Comparison of ENCODE assay signal across 1 cellular context in the genomic region with DNA sequence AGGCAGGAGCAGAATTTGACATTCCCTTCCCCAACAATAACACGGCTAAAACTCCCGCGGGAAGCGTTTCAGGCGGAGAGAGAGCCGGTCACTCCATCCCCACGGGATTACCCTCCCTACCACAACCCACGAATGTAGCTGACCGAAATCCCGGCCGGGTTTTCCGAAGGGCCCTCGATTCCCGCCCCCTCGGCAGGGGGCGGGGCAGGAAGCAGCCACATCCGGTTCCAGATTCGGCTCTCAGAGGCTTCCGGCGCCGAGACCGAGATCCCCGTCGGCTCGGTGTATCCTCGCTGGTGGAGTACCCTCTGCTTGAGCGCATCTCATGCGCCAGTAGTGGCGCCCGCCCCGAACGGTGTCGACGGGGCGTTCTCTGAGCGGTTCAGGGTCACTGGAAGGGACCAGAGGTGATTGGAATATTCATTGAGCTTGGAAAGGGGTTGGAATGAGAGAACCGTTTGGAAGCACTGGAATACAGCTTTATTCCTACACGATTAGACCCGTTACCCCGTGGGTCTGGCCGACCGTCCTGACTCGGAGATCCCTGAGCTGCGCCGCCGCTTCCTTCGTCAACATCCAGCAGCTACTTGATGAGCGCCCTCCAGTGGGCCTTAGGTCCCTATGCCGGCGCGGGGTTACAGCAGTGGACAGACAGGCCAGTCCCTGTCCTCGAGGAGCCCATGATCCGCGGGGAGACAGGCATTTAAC.
TF ChIP-seq lines count a peak whose summit lies in the region.

No MANE protein-coding gene starts in this region.

TF ChIP-seq in K562, 482 proteins besides CTCF, POLR2A, EP300 and RAD21 (continued from another document and continues in another):
- TF ChIP-seq, protein P1, sequence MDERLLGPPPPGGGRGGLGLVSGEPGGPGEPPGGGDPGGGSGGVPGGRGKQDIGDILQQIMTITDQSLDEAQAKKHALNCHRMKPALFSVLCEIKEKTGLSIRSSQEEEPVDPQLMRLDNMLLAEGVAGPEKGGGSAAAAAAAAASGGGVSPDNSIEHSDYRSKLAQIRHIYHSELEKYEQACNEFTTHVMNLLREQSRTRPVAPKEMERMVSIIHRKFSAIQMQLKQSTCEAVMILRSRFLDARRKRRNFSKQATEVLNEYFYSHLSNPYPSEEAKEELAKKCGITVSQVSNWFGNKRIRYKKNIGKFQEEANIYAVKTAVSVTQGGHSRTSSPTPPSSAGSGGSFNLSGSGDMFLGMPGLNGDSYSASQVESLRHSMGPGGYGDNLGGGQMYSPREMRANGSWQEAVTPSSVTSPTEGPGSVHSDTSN (CRISPR knock-in tag; IDR thresholded peaks at IDR 0.05; ENCODE audit: low read depth), result no peak
- TF ChIP-seq, protein P1 (tag; conservative IDR thresholded peaks at IDR 0.05; ENCODE audit: low read depth), result 0 out of 2 replicates have a peak, but pooled peaks have one; percentile 27
- TF ChIP-seq SMARCC2 (IDR thresholded peaks at IDR 0.05; ENCODE audit: low read depth), result peak; percentile 16; the same call in 1 of the 2 replicates
- TF ChIP-seq MYNN (IDR thresholded peaks at IDR 0.05), result peak; percentile 51; the same call in 1 of the 2 replicates
- no peak for TF ChIP-seq MYNN (CRISPR knock-in tag; IDR thresholded peaks at IDR 0.05)
- no peak for TF ChIP-seq U2AF1 (optimal IDR thresholded peaks at IDR 0.05; ENCODE audit: low read depth, low read length)
- peak; percentile 82 to 86 for TF ChIP-seq NRF1 (conservative IDR thresholded peaks at IDR 0.05 in 1 of 2, IDR thresholded peaks at IDR 0.05 in 1 of 2)
- TF ChIP-seq HMG20B (CRISPR knock-in tag; IDR thresholded peaks at IDR 0.05), result peak; percentile 88
- TF ChIP-seq, protein P2, sequence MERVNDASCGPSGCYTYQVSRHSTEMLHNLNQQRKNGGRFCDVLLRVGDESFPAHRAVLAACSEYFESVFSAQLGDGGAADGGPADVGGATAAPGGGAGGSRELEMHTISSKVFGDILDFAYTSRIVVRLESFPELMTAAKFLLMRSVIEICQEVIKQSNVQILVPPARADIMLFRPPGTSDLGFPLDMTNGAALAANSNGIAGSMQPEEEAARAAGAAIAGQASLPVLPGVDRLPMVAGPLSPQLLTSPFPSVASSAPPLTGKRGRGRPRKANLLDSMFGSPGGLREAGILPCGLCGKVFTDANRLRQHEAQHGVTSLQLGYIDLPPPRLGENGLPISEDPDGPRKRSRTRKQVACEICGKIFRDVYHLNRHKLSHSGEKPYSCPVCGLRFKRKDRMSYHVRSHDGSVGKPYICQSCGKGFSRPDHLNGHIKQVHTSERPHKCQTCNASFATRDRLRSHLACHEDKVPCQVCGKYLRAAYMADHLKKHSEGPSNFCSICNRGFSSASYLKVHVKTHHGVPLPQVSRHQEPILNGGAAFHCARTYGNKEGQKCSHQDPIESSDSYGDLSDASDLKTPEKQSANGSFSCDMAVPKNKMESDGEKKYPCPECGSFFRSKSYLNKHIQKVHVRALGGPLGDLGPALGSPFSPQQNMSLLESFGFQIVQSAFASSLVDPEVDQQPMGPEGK (CRISPR knock-in tag; IDR thresholded peaks at IDR 0.05; ENCODE audit: borderline replicate concordance), result no peak; the same call in none of the 2 replicates
- TF ChIP-seq ZC3H8 (IDR thresholded peaks at IDR 0.05), result 0 out of 2 replicates have a peak, but pooled peaks have one; percentile 11
- TF ChIP-seq ZNF217 (CRISPR knock-in tag; IDR thresholded peaks at IDR 0.05), result no peak
- TF ChIP-seq ZNF589 (CRISPR knock-in tag; IDR thresholded peaks at IDR 0.05; ENCODE audit: low read depth), result no peak
- no peak for TF ChIP-seq ZNF398 (CRISPR knock-in tag; IDR thresholded peaks at IDR 0.05)
- TF ChIP-seq ZNF707 (CRISPR knock-in tag; conservative IDR thresholded peaks at IDR 0.05), result no peak
- TF ChIP-seq ZKSCAN3 (CRISPR knock-in tag; IDR thresholded peaks at IDR 0.05), result no peak
- TF ChIP-seq KLF13 (tag; IDR thresholded peaks at IDR 0.05; ENCODE audit: borderline replicate concordance, low read depth), result peak; percentile 89
- TF ChIP-seq SMARCE1 (IDR thresholded peaks at IDR 0.05), result peak; percentile 73; the same call in 1 of the 2 replicates
- TF ChIP-seq POLR2AphosphoS5 (IDR thresholded peaks at IDR 0.05; ENCODE audit: control insufficient read depth, insufficient read depth, low read depth, low read length), result peak; percentile 92
- TF ChIP-seq RB1 (IDR thresholded peaks at IDR 0.05; ENCODE audit: low read depth), result peak; percentile 56
- TF ChIP-seq, protein P3, sequence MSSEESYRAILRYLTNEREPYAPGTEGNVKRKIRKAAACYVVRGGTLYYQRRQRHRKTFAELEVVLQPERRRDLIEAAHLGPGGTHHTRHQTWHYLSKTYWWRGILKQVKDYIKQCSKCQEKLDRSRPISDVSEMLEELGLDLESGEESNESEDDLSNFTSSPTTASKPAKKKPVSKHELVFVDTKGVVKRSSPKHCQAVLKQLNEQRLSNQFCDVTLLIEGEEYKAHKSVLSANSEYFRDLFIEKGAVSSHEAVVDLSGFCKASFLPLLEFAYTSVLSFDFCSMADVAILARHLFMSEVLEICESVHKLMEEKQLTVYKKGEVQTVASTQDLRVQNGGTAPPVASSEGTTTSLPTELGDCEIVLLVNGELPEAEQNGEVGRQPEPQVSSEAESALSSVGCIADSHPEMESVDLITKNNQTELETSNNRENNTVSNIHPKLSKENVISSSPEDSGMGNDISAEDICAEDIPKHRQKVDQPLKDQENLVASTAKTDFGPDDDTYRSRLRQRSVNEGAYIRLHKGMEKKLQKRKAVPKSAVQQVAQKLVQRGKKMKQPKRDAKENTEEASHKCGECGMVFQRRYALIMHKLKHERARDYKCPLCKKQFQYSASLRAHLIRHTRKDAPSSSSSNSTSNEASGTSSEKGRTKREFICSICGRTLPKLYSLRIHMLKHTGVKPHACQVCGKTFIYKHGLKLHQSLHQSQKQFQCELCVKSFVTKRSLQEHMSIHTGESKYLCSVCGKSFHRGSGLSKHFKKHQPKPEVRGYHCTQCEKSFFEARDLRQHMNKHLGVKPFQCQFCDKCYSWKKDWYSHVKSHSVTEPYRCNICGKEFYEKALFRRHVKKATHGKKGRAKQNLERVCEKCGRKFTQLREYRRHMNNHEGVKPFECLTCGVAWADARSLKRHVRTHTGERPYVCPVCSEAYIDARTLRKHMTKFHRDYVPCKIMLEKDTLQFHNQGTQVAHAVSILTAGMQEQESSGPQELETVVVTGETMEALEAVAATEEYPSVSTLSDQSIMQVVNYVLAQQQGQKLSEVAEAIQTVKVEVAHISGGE (CRISPR knock-in tag; IDR thresholded peaks at IDR 0.05), result peak in 1 of 3 experiments; percentile 89; a peak in 4 of 6 replicates
- peak; percentile 94 for TF ChIP-seq EGR1 (conservative IDR thresholded peaks at IDR 0.05)
- peak; percentile 71; the same call in 1 of the 2 replicates for TF ChIP-seq ZBTB17 (CRISPR knock-in tag; IDR thresholded peaks at IDR 0.05)
- TF ChIP-seq POLR2G (IDR thresholded peaks at IDR 0.05; ENCODE audit: low read depth, low read length), result peak; percentile 95
- peak; percentile 88 for TF ChIP-seq ZNF175 (CRISPR knock-in tag; IDR thresholded peaks at IDR 0.05; ENCODE audit: low read depth)
- TF ChIP-seq SRSF7 (optimal IDR thresholded peaks at IDR 0.05; ENCODE audit: low read depth, low read length), result no peak
- peak; percentile 63 for TF ChIP-seq RNF2 (IDR thresholded peaks at IDR 0.05)
- no peak for TF ChIP-seq SNIP1 (IDR thresholded peaks at IDR 0.05; ENCODE audit: low read depth)
- no peak for TF ChIP-seq CSDE1 (IDR thresholded peaks at IDR 0.05)
- TF ChIP-seq E2F4 (CRISPR knock-in tag; IDR thresholded peaks at IDR 0.05; ENCODE audit: low read depth), result no peak
- no peak for TF ChIP-seq ZNF785 (CRISPR knock-in tag; IDR thresholded peaks at IDR 0.05)
- TF ChIP-seq ZNF140 (CRISPR knock-in tag; IDR thresholded peaks at IDR 0.05), result no peak
- no peak; the same call in none of the 2 replicates for TF ChIP-seq ZFP1 (CRISPR knock-in tag; IDR thresholded peaks at IDR 0.05)
- TF ChIP-seq HDAC8 (tag; IDR thresholded peaks at IDR 0.05), result no peak; the same call in 1 of the 2 replicates
- peak; percentile 18 to 41; a peak in 1 of 4 replicates for TF ChIP-seq RCOR1 (IDR thresholded peaks at IDR 0.05; ENCODE audit: borderline replicate concordance in 1 of 2, low read depth in 2 of 2, low read length in 2 of 2)
- TF ChIP-seq MAZ (CRISPR knock-in tag; conservative IDR thresholded peaks at IDR 0.05 in 1 of 2, IDR thresholded peaks at IDR 0.05 in 1 of 2), result peak; percentile 14 to 68; a peak in 2 of 4 replicates
- no peak for TF ChIP-seq BMI1 (IDR thresholded peaks at IDR 0.05; ENCODE audit: low read length)
- TF ChIP-seq TEAD4 (IDR thresholded peaks at IDR 0.05; ENCODE audit: low read length), result no peak
- TF ChIP-seq TEAD4 (CRISPR knock-in tag; IDR thresholded peaks at IDR 0.05; ENCODE audit: borderline replicate concordance), result peak; percentile 69; the same call in 1 of the 2 replicates
- TF ChIP-seq SMARCB1 (IDR thresholded peaks at IDR 0.05; ENCODE audit: insufficient read length, low read depth), result no peak
- TF ChIP-seq, protein P4, sequence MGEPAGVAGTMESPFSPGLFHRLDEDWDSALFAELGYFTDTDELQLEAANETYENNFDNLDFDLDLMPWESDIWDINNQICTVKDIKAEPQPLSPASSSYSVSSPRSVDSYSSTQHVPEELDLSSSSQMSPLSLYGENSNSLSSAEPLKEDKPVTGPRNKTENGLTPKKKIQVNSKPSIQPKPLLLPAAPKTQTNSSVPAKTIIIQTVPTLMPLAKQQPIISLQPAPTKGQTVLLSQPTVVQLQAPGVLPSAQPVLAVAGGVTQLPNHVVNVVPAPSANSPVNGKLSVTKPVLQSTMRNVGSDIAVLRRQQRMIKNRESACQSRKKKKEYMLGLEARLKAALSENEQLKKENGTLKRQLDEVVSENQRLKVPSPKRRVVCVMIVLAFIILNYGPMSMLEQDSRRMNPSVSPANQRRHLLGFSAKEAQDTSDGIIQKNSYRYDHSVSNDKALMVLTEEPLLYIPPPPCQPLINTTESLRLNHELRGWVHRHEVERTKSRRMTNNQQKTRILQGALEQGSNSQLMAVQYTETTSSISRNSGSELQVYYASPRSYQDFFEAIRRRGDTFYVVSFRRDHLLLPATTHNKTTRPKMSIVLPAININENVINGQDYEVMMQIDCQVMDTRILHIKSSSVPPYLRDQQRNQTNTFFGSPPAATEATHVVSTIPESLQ (CRISPR knock-in tag; IDR thresholded peaks at IDR 0.05), result peak; percentile 61; the same call in 1 of the 2 replicates
- TF ChIP-seq ATF1 (CRISPR knock-in tag; IDR thresholded peaks at IDR 0.05), result no peak
- peak; percentile 87 for TF ChIP-seq ATF1 (tag; IDR thresholded peaks at IDR 0.05)
- TF ChIP-seq ZNF639 (CRISPR knock-in tag; conservative IDR thresholded peaks at IDR 0.05 in 1 of 2, IDR thresholded peaks at IDR 0.05 in 1 of 2), result peak in 1 of 2 experiments; percentile 79; a peak in 2 of 4 replicates
- peak; percentile 6; the same call in 1 of the 2 replicates for TF ChIP-seq OTX1 (CRISPR knock-in tag; IDR thresholded peaks at IDR 0.05)
- TF ChIP-seq CBX3 (IDR thresholded peaks at IDR 0.05; ENCODE audit: borderline replicate concordance in 1 of 2, low read length in 2 of 2), result peak in 1 of 2 experiments; percentile 25; a peak in 2 of 3 replicates
- TF ChIP-seq ARNT (IDR thresholded peaks at IDR 0.05), result peak; percentile 26 to 82; a peak in 3 of 4 replicates
- TF ChIP-seq FOXA3 (CRISPR knock-in tag; conservative IDR thresholded peaks at IDR 0.05 in 1 of 2, IDR thresholded peaks at IDR 0.05 in 1 of 2), result peak; percentile 43 to 83; a peak in 3 of 4 replicates
- TF ChIP-seq CHD4 (IDR thresholded peaks at IDR 0.05; ENCODE audit: insufficient read depth, insufficient replicate concordance, low read depth, low read length, poor library complexity, severe bottlenecking), result no peak
- no peak for TF ChIP-seq MYBL2 (IDR thresholded peaks at IDR 0.05; ENCODE audit: low read depth)
- TF ChIP-seq MYBL2 (CRISPR knock-in tag; IDR thresholded peaks at IDR 0.05; ENCODE audit: borderline replicate concordance), result no peak
